Comparison of ENCODE assay signal across 8 cellular contexts in genomic region chr2:25558262-25558661, GRCh38.
DNase-seq lines count a peak whose midpoint lies in the region; ATAC-seq, FAIRE-seq and TF ChIP-seq lines count a peak whose summit lies in the region.

No MANE protein-coding gene starts in this region.

- H3K4me1 Mint-ChIP-seq in activated naive CD4-positive, alpha-beta T cell treated with anti-CD3 and anti-CD28 coated beads, Interleukin-2, amount 50 U/mL, for 24 hours: peaks cover 57% of the 10 kb centered on the region

- no peaks in the 10 kb centered on the region for H3K27me3 ChIP-seq in ovary

- H3K27me3 Mint-ChIP-seq in activated naive CD4-positive, alpha-beta T cell treated with anti-CD3 and anti-CD28 coated beads, Interleukin-2, amount 50 U/mL, for 24 hours: no peaks in the 10 kb centered on the region

- no peak overlapping the region for H3K27ac ChIP-seq in ovary

- WGBS in ovary, 3 donors: 86 to 93% (median 87%) methylated on average over 2 of the region's 2 CpGs

- peaks cover 13% of the 10 kb centered on the region for H3K36me3 Mint-ChIP-seq in activated naive CD4-positive, alpha-beta T cell treated with anti-CD3 and anti-CD28 coated beads, Interleukin-2, amount 50 U/mL, for 24 hours

- TF ChIP-seq CTCF in GM12865 (IDR thresholded peaks at IDR 0.05; ENCODE audit: insufficient read depth, low read depth, low read length, missing control alignments): no peak
- TF ChIP-seq CTCF in NB4 (IDR thresholded peaks at IDR 0.05; ENCODE audit: low read depth, low read length): no peak
- TF ChIP-seq CTCF in ovary (IDR thresholded peaks at IDR 0.05): no peak

- no peaks in the 10 kb centered on the region for H3K9me3 ChIP-seq in ovary

- H3K27ac Mint-ChIP-seq in activated naive CD4-positive, alpha-beta T cell treated with anti-CD3 and anti-CD28 coated beads, Interleukin-2, amount 50 U/mL, for 24 hours: peak overlapping the region; percentile 88

- peak; percentile 92 for FAIRE-seq in H54 (lab: Jason Lieb, UNC)

- peaks cover 6% of the 10 kb centered on the region for H3K9me3 Mint-ChIP-seq in activated naive CD4-positive, alpha-beta T cell treated with anti-CD3 and anti-CD28 coated beads, Interleukin-2, amount 50 U/mL, for 24 hours

- TF ChIP-seq EP300 in ovary (IDR thresholded peaks at IDR 0.05): no peak

- peak overlapping the region; percentile 3; the same call in 1 of the 2 replicates for H3K4me3 ChIP-seq in GM12865 (ENCODE audit: low read depth, low read length)
- H3K4me3 ChIP-seq in NB4 (ENCODE audit: low read depth, low read length): no peak overlapping the region
- no peak overlapping the region for H3K4me3 ChIP-seq in ovary

- ATAC-seq in HG02571 (IDR thresholded peaks at IDR 0.05; ENCODE audit: unreplicated experiment): no peak

- no peaks in the 10 kb centered on the region for H3K4me1 ChIP-seq in ovary (ENCODE audit: insufficient read depth)

- intact Hi-C loops in ovary (cut with DNase I): no loop called here

- TF ChIP-seq POLR2A in H54 (IDR thresholded peaks at IDR 0.05; ENCODE audit: low read depth, low read length) (no peak), NB4 (IDR thresholded peaks at IDR 0.05; ENCODE audit: extremely low read depth, insufficient read length) (no peak), ovary (IDR thresholded peaks at IDR 0.05) (no peak)

- H3K36me3 ChIP-seq in ovary: no peaks in the 10 kb centered on the region

- peak; percentile 85 for DNase-seq in GM12865 (ENCODE audit: low read depth)
- DNase-seq in H54 (ENCODE audit: insufficient read length, low spot score): peak; percentile 38
- DNase-seq in NB4 (ENCODE audit: low read depth): peak; percentile 91
- peak; percentile 12 for DNase-seq in myocyte (ENCODE audit: low read depth)
- DNase-seq in NCI-H2107 treated with DMSO at 0.1 percent for 48 hours (lab: John Stamatoyannopoulos, UW; ENCODE audit: unreplicated experiment): no peak
- no peak for DNase-seq in ovary

- peak overlapping the region; percentile 51 for H3K4me3 Mint-ChIP-seq in activated naive CD4-positive, alpha-beta T cell treated with anti-CD3 and anti-CD28 coated beads, Interleukin-2, amount 50 U/mL, for 24 hours

Comparison
In these comparisons a context has a peak if more than half of its experiments do, and no peak if none do; other contexts are left out.
1. DNase-seq: peak in GM12865 (single experiment), H54 (single experiment), NB4 (single experiment) and myocyte (single experiment); none in NCI-H2107 treated with DMSO at 0.1 percent for 48 hours (single experiment) and ovary (0 of 5).